In genomic region chr12:42483534-42483857, GRCh38 we compare ENCODE assay signal across 8 cellular contexts.
A peak's percentile ranks its signal among the peaks of the same experiment; 100 is the strongest.
DNase-seq lines count a peak whose midpoint lies in the region; ATAC-seq lines count a peak whose summit lies in the region.

No MANE protein-coding gene starts in this region.

- H3K9me3 ChIP-seq in esophagus (ENCODE audit: control insufficient read depth in 2 of 2, insufficient read depth in 1 of 2, low read depth in 1 of 2, low read length in 1 of 2) (no peaks in the 10 kb centered on the region), aorta (ENCODE audit: control insufficient read depth, low read length) (no peaks in the 10 kb centered on the region)

- DNase-seq in stimulated activated CD4-positive, alpha-beta T cell treated with anti-CD3 and anti-CD28 coated beads, Interleukin-15, amount 100 ng/mL, for 24 hours = peak; percentile 30
- no peak for DNase-seq in stimulated activated CD4-positive, alpha-beta T cell treated with anti-CD3 and anti-CD28 coated beads, Interleukin-2, amount 100 ng/mL, for 48 hours
- DNase-seq in activated CD4-positive, CD25-positive, alpha-beta regulatory T cell treated with anti-CD3 and anti-CD28 coated beads, Interleukin-2, amount 50 U/mL, for 72 hours = peak; percentile 30
- peak; percentile 75 for DNase-seq in naive B cell
- DNase-seq in aorta = peak in 1 of 2 donors; percentile 82
- DNase-seq in DMS53 (lab: John Stamatoyannopoulos, UW) = no peak

- H3K36me3 ChIP-seq in esophagus (ENCODE audit: control insufficient read depth in 2 of 2, insufficient read depth in 2 of 2, low read length in 1 of 2) = no peaks in the 10 kb centered on the region
- no peaks in the 10 kb centered on the region for H3K36me3 ChIP-seq in aorta (ENCODE audit: control insufficient read depth in 1 of 2, insufficient read depth in 2 of 2, low read length in 1 of 2)

- H3K9me3 Mint-ChIP-seq in naive B cell = no peaks in the 10 kb centered on the region

- no peaks in the 10 kb centered on the region for H3K27me3 ChIP-seq in esophagus (ENCODE audit: control insufficient read depth in 1 of 2, insufficient read depth in 2 of 2, low read length in 2 of 2)
- no peaks in the 10 kb centered on the region for H3K27me3 ChIP-seq in aorta (ENCODE audit: control insufficient read depth in 1 of 2, insufficient read depth in 2 of 2, low read length in 1 of 2)

- H3K27ac ChIP-seq in esophagus (ENCODE audit: low read depth in 2 of 2, low read length in 1 of 2) = peak overlapping the region; percentile 29 to 74
- peak overlapping the region; percentile 1 to 77 for H3K27ac ChIP-seq in aorta (ENCODE audit: low read depth in 1 of 2, low read length in 2 of 2)

- ATAC-seq in HG03064 (IDR thresholded peaks at IDR 0.05; ENCODE audit: low read depth, unreplicated experiment) (peak; percentile 26), naive B cell (ENCODE audit: low read depth in 2 of 2) (peak; percentile 53 to 54), aorta (ENCODE audit: low FRiP score) (peak; percentile 70)

- H3K4me3 ChIP-seq in esophagus (ENCODE audit: low read depth in 1 of 2, low read length in 2 of 2) (peak overlapping the region; percentile 58 to 69), aorta (ENCODE audit: low read length in 2 of 2) (peak overlapping the region; percentile 77 to 95)

- intact Hi-C loops in aorta (cut with DNase I) = loop anchor here (2.0 to 10.0 kb wide), 5 partner anchors 83 to 854 kb away; partner anchors contain the start of gene YAF2 (in 1 of the 2)

- H3K4me1 Mint-ChIP-seq in naive B cell = peaks cover 34 to 50% (median 50%) of the 10 kb centered on the region in 3 donors

- peak overlapping the region; percentile 90 to 99 (median 97) for H3K4me3 Mint-ChIP-seq in naive B cell

- no peaks in the 10 kb centered on the region for H3K27me3 Mint-ChIP-seq in naive B cell

- 1% methylated on average over 26 to 36 of the region's 36 CpGs for WGBS in esophagus, 2 donors
- 0% methylated on average over 35 to 36 of the region's 36 CpGs for WGBS in aorta, 2 donors

- H3K36me3 Mint-ChIP-seq in naive B cell = no peaks in the 10 kb centered on the region

- peak overlapping the region; percentile 97 to 99 (median 98) for H3K27ac Mint-ChIP-seq in naive B cell

- no peaks in the 10 kb centered on the region for H3K4me1 ChIP-seq in esophagus (ENCODE audit: control insufficient read depth in 2 of 2, insufficient read depth in 2 of 2, low read length in 1 of 2)
- no peaks in the 10 kb centered on the region for H3K4me1 ChIP-seq in aorta (ENCODE audit: control insufficient read depth in 1 of 2, insufficient read depth in 2 of 2, low read length in 2 of 2)

Comparison
In these comparisons a context has a peak if more than half of its experiments do, and no peak if none do; other contexts are left out.
1. DNase-seq: peak in stimulated activated CD4-positive, alpha-beta T cell treated with anti-CD3 and anti-CD28 coated beads, Interleukin-15, amount 100 ng/mL, for 24 hours (single experiment), activated CD4-positive, CD25-positive, alpha-beta regulatory T cell treated with anti-CD3 and anti-CD28 coated beads, Interleukin-2, amount 50 U/mL, for 72 hours (single experiment) and naive B cell (single experiment); none in stimulated activated CD4-positive, alpha-beta T cell treated with anti-CD3 and anti-CD28 coated beads, Interleukin-2, amount 100 ng/mL, for 48 hours (0 of 2) and DMS53 (single experiment).
2. Peak in every context shown above with its lines, with median percentiles within 50 percentile points of each other: ATAC-seq.